8 cellular contexts compared by ENCODE assay signal in the genomic region with DNA sequence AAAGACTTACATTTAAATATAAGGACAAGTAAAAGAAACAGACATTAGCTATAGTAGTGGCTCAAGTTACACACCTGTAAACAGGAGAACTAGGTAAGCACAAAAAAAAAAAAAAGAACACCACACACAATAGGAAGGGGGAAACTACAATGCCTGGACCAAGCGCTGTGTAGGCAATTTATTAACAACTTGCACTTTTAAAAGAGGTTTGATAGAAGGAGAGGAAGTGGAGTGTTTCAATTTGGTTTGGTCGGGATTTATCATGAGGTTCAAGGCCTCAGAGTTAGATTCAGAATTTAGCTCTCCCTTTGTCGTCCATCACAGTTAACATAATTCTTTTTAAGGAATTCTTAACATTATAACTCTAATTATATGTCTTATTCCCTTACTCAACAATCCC. TPM values are rescaled to one million over a fixed set of nuclear protein-coding genes. Genes with fewer than 3 reads are reported as not detected.
DNase-seq lines count a peak whose midpoint lies in the region; ATAC-seq and TF ChIP-seq lines count a peak whose summit lies in the region.

No MANE protein-coding gene starts in this region.

- peak overlapping the region; percentile 90 for H3K27ac Mint-ChIP-seq in activated CD8-positive, alpha-beta T cell treated with anti-CD3 and anti-CD28 coated beads for 36 hours
- peak overlapping the region in 4 of 6 donors; percentile 90 to 96 (median 92) for H3K27ac Mint-ChIP-seq in immature natural killer cell

- no peak for TF ChIP-seq EP300 in transverse colon (IDR thresholded peaks at IDR 0.05; ENCODE audit: low read depth)

- H3K4me1 ChIP-seq in cardiac muscle cell (ENCODE audit: low read depth) = peaks cover 15% of the 10 kb centered on the region
- peaks cover 10 to 23% (median 14%) of the 10 kb centered on the region in 4 donors for H3K4me1 ChIP-seq in transverse colon

- H3K9me3 ChIP-seq in cardiac muscle cell (ENCODE audit: low read depth) (no peaks in the 10 kb centered on the region), transverse colon (no peaks in the 10 kb centered on the region)

- TF ChIP-seq CTCF in cardiac muscle cell (IDR thresholded peaks at IDR 0.05; ENCODE audit: low read depth, low read length) = no peak
- no peak for TF ChIP-seq CTCF in activated CD8-positive, alpha-beta T cell treated with anti-CD3 and anti-CD28 coated beads for 36 hours (IDR thresholded peaks at IDR 0.05)
- TF ChIP-seq CTCF in transverse colon (IDR thresholded peaks at IDR 0.05) = no peak

- 38 to 66% methylated on average over 1 to 3 of the region's 3 CpGs for WGBS in transverse colon (ENCODE audit: low coverage in 1 of 2), 2 donors

- no peak for DNase-seq in cardiac muscle cell (ENCODE audit: low read depth in 1 of 2, low spot score in 1 of 2)
- DNase-seq in left cardiac atrium = no peak
- DNase-seq in activated CD8-positive, alpha-beta T cell treated with anti-CD3 and anti-CD28 coated beads for 36 hours = no peak
- no peak for DNase-seq in immature natural killer cell
- no peak for DNase-seq in transverse colon
- no peak for DNase-seq in KBM-7
- no peak for DNase-seq in NCI-H146 (lab: John Stamatoyannopoulos, UW)
- no peak for DNase-seq in anterior cingulate cortex (lab: John Stamatoyannopoulos, UW)

- no peak for ATAC-seq in left cardiac atrium
- no peak for ATAC-seq in activated CD8-positive, alpha-beta T cell treated with anti-CD3 and anti-CD28 coated beads for 36 hours

- TF ChIP-seq POLR2A in transverse colon (IDR thresholded peaks at IDR 0.05) = no peak

- CTCF ChIA-PET in activated CD8-positive, alpha-beta T cell treated with anti-CD3 and anti-CD28 coated beads for 36 hours (lab: Charles Lee) = interaction anchor here (0.7 to 2.2 kb wide), 6 partner anchors 25 to 154 kb away, joined by 3 to 36 read pairs (median 4); a partner anchor contains a TSS

- H3K27me3 Mint-ChIP-seq in activated CD8-positive, alpha-beta T cell treated with anti-CD3 and anti-CD28 coated beads for 36 hours = no peaks in the 10 kb centered on the region
- H3K27me3 Mint-ChIP-seq in immature natural killer cell (ENCODE audit: low read depth in 3 of 3) = peaks cover 0 to 3% (median 3%) of the 10 kb centered on the region in 3 donors

- POLR2A ChIA-PET in activated CD8-positive, alpha-beta T cell treated with anti-CD3 and anti-CD28 coated beads for 36 hours (lab: Charles Lee) = interaction anchor here (0.5 to 2.3 kb wide), 9 partner anchors 16 to 181 kb away, joined by 3 to 14 read pairs (median 4); a partner anchor contains a TSS

- H3K4me1 Mint-ChIP-seq in activated CD8-positive, alpha-beta T cell treated with anti-CD3 and anti-CD28 coated beads for 36 hours (ENCODE audit: low read depth) = peaks cover 7% of the 10 kb centered on the region
- peaks cover 11 to 12% of the 10 kb centered on the region in 2 donors for H3K4me1 Mint-ChIP-seq in immature natural killer cell

- no peaks in the 10 kb centered on the region for H3K9me3 Mint-ChIP-seq in activated CD8-positive, alpha-beta T cell treated with anti-CD3 and anti-CD28 coated beads for 36 hours
- no peaks in the 10 kb centered on the region for H3K9me3 Mint-ChIP-seq in immature natural killer cell

- H3K36me3 ChIP-seq in cardiac muscle cell (no peaks in the 10 kb centered on the region), transverse colon (peaks cover 0 to 4% (median 0%) of the 10 kb centered on the region in 4 donors)

- no peaks in the 10 kb centered on the region for H3K27me3 ChIP-seq in cardiac muscle cell
- no peaks in the 10 kb centered on the region for H3K27me3 ChIP-seq in transverse colon

- H3K4me3 ChIP-seq in cardiac muscle cell (peak overlapping the region; percentile 68), transverse colon (peak overlapping the region in 2 of 4 donors; percentile 73 to 100)

- intact Hi-C loops in left cardiac atrium (cut with DNase I) (no loop called here), transverse colon (cut with DNase I; ENCODE audit: low total_unique reads) (no loop called here)
- intact Hi-C loops in activated CD8-positive, alpha-beta T cell treated with anti-CD3 and anti-CD28 coated beads for 36 hours (cut with micrococcal nuclease) = no loop called here

- in situ Hi-C loops in transverse colon (cut with MboI; ENCODE audit: low pct_ligation_motif_present in 1 of 4, low pct_unique_long_range_greater_than_20kb in 1 of 4, low sequenced_read_pairs in 3 of 4) = no loop called here
- in situ Hi-C loops in KBM-7 (cut with MboI; ENCODE audit: low pct_unique_long_range_greater_than_20kb, low sequenced_read_pairs) = no loop called here

- peak overlapping the region; percentile 90 for H3K27ac ChIP-seq in cardiac muscle cell
- H3K27ac ChIP-seq in transverse colon = peak overlapping the region; percentile 85 to 95 (median 93)

- H3K36me3 Mint-ChIP-seq in activated CD8-positive, alpha-beta T cell treated with anti-CD3 and anti-CD28 coated beads for 36 hours (ENCODE audit: low read depth) = no peaks in the 10 kb centered on the region
- no peaks in the 10 kb centered on the region for H3K36me3 Mint-ChIP-seq in immature natural killer cell

- no peak overlapping the region for H3K4me3 Mint-ChIP-seq in activated CD8-positive, alpha-beta T cell treated with anti-CD3 and anti-CD28 coated beads for 36 hours
- H3K4me3 Mint-ChIP-seq in immature natural killer cell = peak overlapping the region in 1 of 5 donors; percentile 46

RNA-seq across cellular contexts. Expression of a gene that starts 1.1 kb away (rescaled TPM):
- 3.7 and 8.5 TPM in 2 replicates for total RNA-seq in cardiac muscle cell
- 5.0 and 5.4 TPM in 2 replicates for polyA plus RNA-seq in cardiac muscle cell
- 1 to 10 TPM; 1.6 to 1.7 TPM for total RNA-seq in left cardiac atrium
- 1 to 10 TPM; 5.7 to 5.9 TPM for total RNA-seq in activated CD8-positive, alpha-beta T cell treated with anti-CD3 and anti-CD28 coated beads for 36 hours
- under 1 TPM; 0.22 to 0.94 (median 0.62) TPM for polyA plus RNA-seq in immature natural killer cell
- 1 to 10 TPM; 2.3 to 7.9 (median 4.0) TPM for total RNA-seq in transverse colon

RNA-seq across cellular contexts. Expression of a gene that starts 24.7 kb away (rescaled TPM):
- 18.0 and 18.5 TPM in 2 replicates for total RNA-seq in cardiac muscle cell
- polyA plus RNA-seq in cardiac muscle cell = 28.1 and 30.2 TPM in 2 replicates
- total RNA-seq in left cardiac atrium = 10 to 100 TPM; 14.8 to 15.7 TPM
- 10 to 100 TPM; 23.4 to 28.0 TPM for total RNA-seq in activated CD8-positive, alpha-beta T cell treated with anti-CD3 and anti-CD28 coated beads for 36 hours
- 10 to 100 TPM in 2 of 3 donors, 1 to 10 TPM in 1; 5.9 to 11.5 (median 11.2) TPM for polyA plus RNA-seq in immature natural killer cell
- total RNA-seq in transverse colon = 10 to 100 TPM; 15.4 to 25.7 (median 18.5) TPM

RNA-seq across cellular contexts. Expression of a gene that starts 25.0 kb away (rescaled TPM):
- 18.3 and 32.6 TPM in 2 replicates for total RNA-seq in cardiac muscle cell
- 30.7 and 40.2 TPM in 2 replicates for polyA plus RNA-seq in cardiac muscle cell
- 10 to 100 TPM in 1 of 2 donors, 1 to 10 TPM in 1; 8.7 to 16.5 TPM for total RNA-seq in left cardiac atrium
- 10 to 100 TPM; 56.4 to 59.5 TPM for total RNA-seq in activated CD8-positive, alpha-beta T cell treated with anti-CD3 and anti-CD28 coated beads for 36 hours
- polyA plus RNA-seq in immature natural killer cell = 10 to 100 TPM; 10.1 to 16.5 (median 15.9) TPM
- 1 to 10 TPM; 3.4 to 5.9 (median 5.2) TPM for total RNA-seq in transverse colon

RNA-seq across cellular contexts. Expression of a gene that starts 45.3 kb away (rescaled TPM):
- total RNA-seq in cardiac muscle cell = 20.0 and 21.1 TPM in 2 replicates
- polyA plus RNA-seq in cardiac muscle cell = 23.9 and 43.1 TPM in 2 replicates
- 10 to 100 TPM; 60.1 to 62.4 TPM for total RNA-seq in left cardiac atrium
- total RNA-seq in activated CD8-positive, alpha-beta T cell treated with anti-CD3 and anti-CD28 coated beads for 36 hours = 100 to 1,000 TPM; 457 to 459 TPM
- 1,000 to 10,000 TPM in 2 of 3 donors, 100 to 1,000 TPM in 1; 782 to 1,087 (median 1,041) TPM for polyA plus RNA-seq in immature natural killer cell
- total RNA-seq in transverse colon = 100 to 1,000 TPM in 1 of 4 donors, 10 to 100 TPM in 3; 55.3 to 178 (median 75.6) TPM
